12 cellular contexts compared by ENCODE assay signal in genomic region chr10:71600856-71601255, GRCh38.
DNase-seq lines count a peak whose midpoint lies in the region; ATAC-seq and TF ChIP-seq lines count a peak whose summit lies in the region.
"Had no signal": no experiment of that assay in that cellular context is flagged by ENCODE, and none has a peak within 500 bp of the region (broad histone marks: within the 10 kb centered on the region; RNA-seq: fewer than 3 reads in every experiment).

No MANE protein-coding gene starts in this region.

- H3K9me3 ChIP-seq in parathyroid adenoma (ENCODE audit: control insufficient read depth, low read length) (no peaks in the 10 kb centered on the region), testis (no peaks in the 10 kb centered on the region), aorta (ENCODE audit: control insufficient read depth, low read length) (no peaks in the 10 kb centered on the region)
- H3K9me3 ChIP-seq: colonic mucosa, heart right ventricle had no signal

- no peaks in the 10 kb centered on the region for H3K36me3 ChIP-seq in parathyroid adenoma (ENCODE audit: control insufficient read depth, insufficient read depth, low read length)
- H3K36me3 ChIP-seq in testis (ENCODE audit: low read depth, missing control alignments), result no peaks in the 10 kb centered on the region
- H3K36me3 ChIP-seq in aorta (ENCODE audit: control insufficient read depth in 1 of 2, insufficient read depth in 2 of 2, low read length in 1 of 2), result no peaks in the 10 kb centered on the region
- H3K36me3 ChIP-seq: colonic mucosa, heart right ventricle had no signal

- TF ChIP-seq CTCF in parathyroid adenoma (IDR thresholded peaks at IDR 0.05) (no peak), testis (IDR thresholded peaks at IDR 0.05) (no peak)

- peak overlapping the region; percentile 100 for H3K27ac ChIP-seq in parathyroid adenoma
- no peak overlapping the region for H3K27ac ChIP-seq in testis
- no peak overlapping the region for H3K27ac ChIP-seq in aorta (ENCODE audit: low read depth in 1 of 2, low read length in 2 of 2)
- H3K27ac ChIP-seq: colonic mucosa had no signal

- DNase-seq in EL (peak; percentile 73), NCI-H226 (peak; percentile 45), dermis blood vessel endothelial cell (peak; percentile 75), testis (no peak), Ammon's horn (ENCODE audit: low spot score) (no peak), aorta (no peak)
- DNase-seq: colonic mucosa, DMS53, heart right ventricle, NCI-H1694 treated with DMSO at 0.1 percent for 48 hours had no signal

- peaks cover 10% of the 10 kb centered on the region for H3K79me2 ChIP-seq in parathyroid adenoma

- no peak overlapping the region for H3K9ac ChIP-seq in parathyroid adenoma

- intact Hi-C loops in testis (cut with DNase I; ENCODE audit: low total_unique reads), result no loop called here
- intact Hi-C loops in aorta (cut with DNase I), result no loop called here

- H3K4me1 ChIP-seq in parathyroid adenoma (peaks cover 88% of the 10 kb centered on the region), testis (peaks cover 18% of the 10 kb centered on the region), aorta (ENCODE audit: control insufficient read depth in 1 of 2, insufficient read depth in 2 of 2, low read length in 2 of 2) (no peaks in the 10 kb centered on the region)

- no peak overlapping the region for H2AFZ ChIP-seq in parathyroid adenoma

- 82 to 90% methylated on average over 2 of the region's 2 CpGs for WGBS in testis, 2 donors
- 59 to 65% methylated on average over 2 of the region's 2 CpGs for WGBS in aorta, 2 donors

- H3K4me2 ChIP-seq in parathyroid adenoma (ENCODE audit: low read length), result no peak overlapping the region

- H3K4me3 ChIP-seq in parathyroid adenoma (ENCODE audit: low read depth, low read length) (no peak overlapping the region), testis (no peak overlapping the region), aorta (ENCODE audit: low read length in 2 of 2) (no peak overlapping the region)
- H3K4me3 ChIP-seq: colonic mucosa, heart right ventricle had no signal

- ATAC-seq in HG03565 (IDR thresholded peaks at IDR 0.05; ENCODE audit: unreplicated experiment) (no peak), aorta (ENCODE audit: low FRiP score) (no peak)
- ATAC-seq: heart right ventricle had no signal

- H3K27me3 ChIP-seq in parathyroid adenoma (ENCODE audit: control insufficient read depth, insufficient read depth, low read length) (no peaks in the 10 kb centered on the region), testis (no peaks in the 10 kb centered on the region), aorta (ENCODE audit: control insufficient read depth in 1 of 2, insufficient read depth in 2 of 2, low read length in 1 of 2) (no peaks in the 10 kb centered on the region)
- H3K27me3 ChIP-seq: colonic mucosa, heart right ventricle had no signal

- no peak for TF ChIP-seq POLR2A in testis (IDR thresholded peaks at IDR 0.05)

Comparison
In these comparisons a context has a peak if more than half of its experiments do, and no peak if none do; other contexts are left out.
1. DNase-seq: peak in EL (single experiment), NCI-H226 (single experiment) and dermis blood vessel endothelial cell (single experiment); none in testis (single experiment), Ammon's horn (single experiment) and aorta (0 of 2).